Comparison of ENCODE assay signal across 8 cellular contexts in the genomic region with DNA sequence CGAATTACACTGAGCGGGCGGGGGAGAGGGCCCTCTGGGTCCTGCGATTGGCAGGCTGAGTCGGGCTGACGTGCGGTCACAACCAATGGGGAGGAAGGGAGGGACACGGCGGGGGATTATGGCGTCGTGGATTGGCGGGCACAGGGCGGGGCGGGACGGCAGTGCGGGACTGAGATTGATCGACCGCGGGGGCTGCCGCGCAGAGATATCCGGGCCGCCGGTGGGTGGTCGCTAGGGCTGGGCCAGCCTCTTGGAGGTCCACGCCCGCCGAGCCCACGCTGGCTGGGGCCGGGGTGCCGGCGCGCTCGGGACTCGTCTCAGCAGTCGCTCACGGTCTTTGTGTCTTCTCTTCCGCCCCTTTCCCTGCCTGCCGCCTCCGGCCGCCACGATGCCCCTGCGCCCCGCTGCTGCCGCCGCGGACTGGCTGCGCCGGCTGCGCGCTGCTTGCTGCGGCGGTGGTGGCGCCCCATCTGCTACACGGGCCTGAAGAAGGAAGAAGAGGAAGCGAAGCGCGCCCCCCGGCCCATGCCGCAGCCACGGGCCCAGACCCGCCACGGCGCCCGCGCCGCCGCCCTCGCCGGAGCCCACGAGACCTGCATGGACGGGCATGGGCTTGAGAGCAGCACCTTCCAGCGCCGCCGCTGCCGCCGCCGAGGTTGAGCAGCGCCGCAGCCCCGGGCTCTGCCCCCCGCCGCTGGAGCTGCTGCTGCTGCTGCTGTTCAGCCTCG. TPM values are rescaled to one million over a fixed set of nuclear protein-coding genes. Genes with fewer than 3 reads are reported as not detected.
A peak's percentile ranks its signal among the peaks of the same experiment; 100 is the strongest.
DNase-seq lines count a peak whose midpoint lies in the region; ATAC-seq, FAIRE-seq and TF ChIP-seq lines count a peak whose summit lies in the region.

A gene with protein sequence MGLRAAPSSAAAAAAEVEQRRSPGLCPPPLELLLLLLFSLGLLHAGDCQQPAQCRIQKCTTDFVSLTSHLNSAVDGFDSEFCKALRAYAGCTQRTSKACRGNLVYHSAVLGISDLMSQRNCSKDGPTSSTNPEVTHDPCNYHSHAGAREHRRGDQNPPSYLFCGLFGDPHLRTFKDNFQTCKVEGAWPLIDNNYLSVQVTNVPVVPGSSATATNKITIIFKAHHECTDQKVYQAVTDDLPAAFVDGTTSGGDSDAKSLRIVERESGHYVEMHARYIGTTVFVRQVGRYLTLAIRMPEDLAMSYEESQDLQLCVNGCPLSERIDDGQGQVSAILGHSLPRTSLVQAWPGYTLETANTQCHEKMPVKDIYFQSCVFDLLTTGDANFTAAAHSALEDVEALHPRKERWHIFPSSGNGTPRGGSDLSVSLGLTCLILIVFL (plus strand): TSS at position 200 of the 728 bp plus-strand sequence. CDS start 408 bp downstream, at position 608.

- H3K4me3 ChIP-seq in kidney (ENCODE audit: low read length in 2 of 2), result peak within 1 kb of the TSS; percentile 77 to 90

- peak within 1 kb of the TSS; percentile 75 to 81 for H3K9ac ChIP-seq in kidney (ENCODE audit: low read length in 2 of 2)

- intact Hi-C loops in kidney (cut with DNase I), result no loop called here

- ATAC-seq in GM18868 (IDR thresholded peaks at IDR 0.05; ENCODE audit: unreplicated experiment), result peak; percentile 80
- peak; percentile 75 for ATAC-seq in HG03103 (IDR thresholded peaks at IDR 0.05; ENCODE audit: low read depth, unreplicated experiment)

- H3K27ac Mint-ChIP-seq in chondrocyte (ENCODE audit: unreplicated experiment), result peak within 1 kb of the TSS; percentile 99

- TF ChIP-seq CTCF in chondrocyte (IDR thresholded peaks at IDR 0.05), result peak; percentile 43
- no peak for TF ChIP-seq CTCF in kidney (IDR thresholded peaks at IDR 0.05; ENCODE audit: borderline replicate concordance, extremely low read depth, insufficient read depth)

- FAIRE-seq in kidney (lab: Jason Lieb, UNC), result peak; percentile 15

- peak within 1 kb of the TSS; percentile 94 to 96 for H3K27ac ChIP-seq in kidney (ENCODE audit: low read depth in 2 of 2, low read length in 2 of 2)

- H3K36me3 ChIP-seq in kidney (ENCODE audit: control insufficient read depth in 1 of 2, insufficient read depth in 2 of 2, low read length in 2 of 2), result no peaks in the 10 kb centered on the region

- H3K9me3 Mint-ChIP-seq in chondrocyte (ENCODE audit: low read depth), result no peaks in the 10 kb centered on the region

- no peaks in the 10 kb centered on the region for H3K36me3 Mint-ChIP-seq in chondrocyte (ENCODE audit: low read depth)

- H3K4me1 ChIP-seq in kidney (ENCODE audit: control insufficient read depth in 1 of 2, insufficient read depth in 1 of 2, low read depth in 1 of 2, low read length in 2 of 2), result peaks cover 16% of the 10 kb centered on the region in 2 donors

- no peaks in the 10 kb centered on the region for H3K9me3 ChIP-seq in kidney (ENCODE audit: control insufficient read depth in 1 of 2, low read length in 2 of 2)

- no peaks in the 10 kb centered on the region for H3K27me3 Mint-ChIP-seq in chondrocyte (ENCODE audit: low read depth)

- peak; percentile 98 for DNase-seq in A172 (ENCODE audit: low spot score)
- DNase-seq in NCI-H2227 (lab: John Stamatoyannopoulos, UW; ENCODE audit: unreplicated experiment), result peak; percentile 94
- peak; percentile 82 to 83 for DNase-seq in activated CD4-positive, alpha-beta T cell treated with anti-CD3 and anti-CD28 coated beads for 24 hours (ENCODE audit: low read depth in 2 of 2)
- peak; percentile 100 for DNase-seq in chondrocyte (ENCODE audit: low spot score)
- DNase-seq in kidney, result peak; percentile 99
- peak; percentile 73 to 78 for DNase-seq in stimulated activated CD4-positive, alpha-beta T cell treated with anti-CD3 and anti-CD28 coated beads, Interleukin-15, amount 100 ng/mL, for 1 hour (ENCODE audit: low read depth in 1 of 2, low spot score in 1 of 2)

- H3K4me3 Mint-ChIP-seq in chondrocyte (ENCODE audit: unreplicated experiment), result peak within 1 kb of the TSS; percentile 99

- peaks cover 53% of the 10 kb centered on the region for H3K4me1 Mint-ChIP-seq in chondrocyte (ENCODE audit: low read depth)

RNA-seq across cellular contexts. Expression of the gene that starts here (rescaled TPM):
- 22.0 and 22.8 TPM in 2 replicates for total RNA-seq in A172 (2014; rRNA removed; shearing (Covaris generic))
- total RNA-seq in chondrocyte, result 21.9 to 28.5 TPM (median 27.7 TPM) in 3 replicates
- total RNA-seq in kidney, result 12.2 TPM
- 4.0 TPM for polyA plus RNA-seq in kidney (ENCODE audit: insufficient read depth, low read depth, low replicate concordance)

Comparison
In these comparisons a context has a peak if more than half of its experiments do, and no peak if none do; other contexts are left out.
1. Peak in every context shown above with its lines: DNase-seq, ATAC-seq, H3K4me3 ChIP-seq and H3K27ac ChIP-seq.